8 cellular contexts compared by ENCODE assay signal in the genomic region with DNA sequence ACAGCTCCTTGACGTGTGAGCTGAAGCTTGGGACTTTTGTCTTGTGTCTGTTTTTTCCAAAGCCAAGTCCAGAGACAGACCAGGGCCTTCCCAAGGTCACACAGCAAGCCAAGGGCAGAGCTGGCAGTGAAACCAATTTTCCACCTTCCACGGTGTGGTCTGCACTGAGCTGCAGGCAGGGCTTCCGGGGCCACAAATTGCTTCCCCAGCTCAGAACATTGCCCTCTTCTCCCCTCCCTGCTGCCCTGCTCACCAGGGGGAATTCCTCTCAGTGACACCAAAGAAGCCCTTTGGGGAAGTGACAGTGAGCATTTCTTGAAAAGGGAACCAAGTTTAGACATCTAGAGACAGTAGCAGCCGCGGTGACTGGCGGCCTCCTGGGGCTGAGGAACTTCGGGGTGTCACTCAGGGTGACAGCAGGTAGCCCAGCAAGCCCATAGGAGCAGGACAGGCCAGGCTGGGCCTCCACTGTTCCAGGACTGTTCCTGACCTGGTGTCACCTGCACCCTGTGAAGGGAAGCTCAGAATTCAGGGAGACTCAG. TPM values are rescaled to one million over a fixed set of nuclear protein-coding genes. Genes with fewer than 3 reads are reported as not detected.
DNase-seq lines count a peak whose midpoint lies in the region; ATAC-seq, FAIRE-seq and TF ChIP-seq lines count a peak whose summit lies in the region.

No MANE protein-coding gene starts in this region.

- no TSS peak for BruUV-seq in GM12878 (replicated peaks; lab: Mats Ljungman, UMichigan)

- H3K36me3 ChIP-seq in GM12878 (ENCODE audit: control insufficient read depth in 2 of 2, insufficient read depth in 2 of 2, low read length in 1 of 2): no peaks in the 10 kb centered on the region
- H3K36me3 ChIP-seq in osteoblast (ENCODE audit: insufficient read depth, low read length): no peaks in the 10 kb centered on the region

- intact Hi-C loops in GM12878 (cut with micrococcal nuclease; ENCODE audit: unreplicated experiment): loop anchor here (1.0 to 10.0 kb wide), 5 partner anchors 208 to 1891 kb away; a partner anchor contains a TSS

- peak in 4 of 5 experiments; percentile 33 to 84 (median 64) for DNase-seq in T-helper 2 cell
- peak; percentile 94 for DNase-seq in GM12878 (ENCODE audit: low read depth, low spot score)
- peak; percentile 27 for DNase-seq in osteoblast (ENCODE audit: insufficient read length, low spot score, missing footprints)
- DNase-seq in iPS-NIHi7 (ENCODE audit: extremely low spot score): no peak
- no peak for DNase-seq in NCI-H1105 treated with DMSO at 0.1 percent for 48 hours (lab: John Stamatoyannopoulos, UW)
- no peak for DNase-seq in SHP77 treated with DMSO at 0.1 percent for 48 hours (lab: John Stamatoyannopoulos, UW)

- H2AFZ ChIP-seq in GM12878 (ENCODE audit: control insufficient read depth, low read depth, low read length) (no peak overlapping the region; the same call in 1 of the 2 replicates), osteoblast (ENCODE audit: low read length) (no peak overlapping the region)

- H4K20me1 ChIP-seq in GM12878 (ENCODE audit: control insufficient read depth, insufficient read depth): no peaks in the 10 kb centered on the region
- no peaks in the 10 kb centered on the region for H4K20me1 ChIP-seq in osteoblast (ENCODE audit: insufficient read depth, low read length)

- TF ChIP-seq EP300 in GM12878 (IDR thresholded peaks at IDR 0.05; ENCODE audit: borderline replicate concordance in 1 of 2, control insufficient read depth in 1 of 2, low read depth in 2 of 2, low read length in 2 of 2): peak; percentile 62 to 83; a peak in 3 of 4 replicates

- peak overlapping the region; percentile 66 for H3K9ac ChIP-seq in GM12878 (ENCODE audit: control insufficient read depth, insufficient read depth, low read length)

- no peak for TF ChIP-seq CTCF in GM12878 (IDR thresholded peaks at IDR 0.05 in 2 of 3, conservative IDR thresholded peaks at IDR 0.05 in 1 of 3; ENCODE audit: control insufficient read depth in 2 of 3, extremely low read depth in 1 of 3, insufficient read depth in 1 of 3, low read depth in 3 of 3, low read length in 3 of 3)
- TF ChIP-seq CTCF in osteoblast (IDR thresholded peaks at IDR 0.05; ENCODE audit: extremely low read depth, low read depth, low read length): no peak

- ATAC-seq in HG03139 (IDR thresholded peaks at IDR 0.05; ENCODE audit: unreplicated experiment) (peak; percentile 42), GM12878 (peak; percentile 72)

- TF ChIP-seq POLR2A in GM19193 (IDR thresholded peaks at IDR 0.05; ENCODE audit: extremely low read depth, insufficient read depth, insufficient read length) (peak; percentile 76), GM12878 (IDR thresholded peaks at IDR 0.05; ENCODE audit: low read depth, low read length) (peak; percentile 73)

- no peak for TF ChIP-seq RAD21 in GM12878 (IDR thresholded peaks at IDR 0.05; ENCODE audit: insufficient read depth, low read depth, low read length)

- CTCF ChIA-PET in GM12878 (lab: Yijun Ruan, JAX): interaction anchor here (0.7 to 16.0 kb wide), 24 partner anchors 7 to 620 kb away, joined by 3 to 503 read pairs (median 4); a partner anchor contains a TSS

- H3K79me2 ChIP-seq in GM12878 (ENCODE audit: control insufficient read depth, insufficient read depth, low read length) (peaks cover 2% of the 10 kb centered on the region; the same call in 1 of the 2 replicates), osteoblast (ENCODE audit: insufficient read depth, low read length) (no peaks in the 10 kb centered on the region)

- H3K27me3 ChIP-seq in GM12878 (replicated peaks in 1 of 2; ENCODE audit: control insufficient read depth in 2 of 2, insufficient read depth in 2 of 2, low read length in 1 of 2) (no peaks in the 10 kb centered on the region), osteoblast (ENCODE audit: insufficient read depth, low read length) (no peaks in the 10 kb centered on the region)

- in situ Hi-C loops in GM12878 (cut with MboI): no loop called here

- H3K4me3 ChIP-seq in GM12878: peak overlapping the region; percentile 34; the same call in 1 of the 2 replicates
- H3K4me3 ChIP-seq in osteoblast (ENCODE audit: insufficient read depth, low read length): no peak overlapping the region

- no peaks in the 10 kb centered on the region for H3K9me3 ChIP-seq in GM12878 (replicated peaks; ENCODE audit: control insufficient read depth, insufficient read depth, low read length)
- H3K9me3 ChIP-seq in osteoblast (ENCODE audit: low read depth, low read length): no peaks in the 10 kb centered on the region

- POLR2A ChIA-PET in GM12878 (lab: Charles Lee): interaction anchor here (0.5 to 4.8 kb wide), 15 partner anchors 7 to 636 kb away, joined by 3 to 47 read pairs (median 5); a partner anchor contains a TSS

- peak; percentile 85 for FAIRE-seq in GM12878 (lab: Jason Lieb, UNC)

- peak overlapping the region; percentile 87 for H3K27ac ChIP-seq in GM12878 (ENCODE audit: control insufficient read depth, insufficient read depth)
- no peak overlapping the region for H3K27ac ChIP-seq in osteoblast (ENCODE audit: low read depth, low read length)

- RAD21 ChIA-PET in GM12878 (lab: Charles Lee; ENCODE audit: unreplicated experiment): interaction anchor here (0.8 to 22.6 kb wide), 27 partner anchors 9 to 634 kb away, joined by 3 to 393 read pairs (median 6); a partner anchor contains a TSS

- H3K4me1 ChIP-seq in GM12878 (ENCODE audit: control insufficient read depth, insufficient read depth, low read length) (peaks cover 55% of the 10 kb centered on the region), osteoblast (ENCODE audit: insufficient read depth, low read length) (no peaks in the 10 kb centered on the region)

- under 1% methylated on average over 7 of the region's 7 CpGs for WGBS in GM12878 (ENCODE audit: insufficient coverage, insufficient replicate concordance, low lambda C conversion rate, missing lambda C conversion rate)

- peak overlapping the region; percentile 90 for H3K4me2 ChIP-seq in GM12878 (ENCODE audit: control insufficient read depth, insufficient read depth)
- H3K4me2 ChIP-seq in osteoblast (ENCODE audit: insufficient read depth, low read length): no peak overlapping the region

- SMC1A ChIA-PET in GM12878 (lab: Charles Lee; ENCODE audit: uncharacterized antibody, unreplicated experiment): interaction anchor here (0.7 to 11.7 kb wide), 26 partner anchors 10 to 389 kb away, joined by 3 to 318 read pairs (median 4); a partner anchor contains a TSS

TF ChIP-seq in GM12878, 131 proteins besides CTCF, POLR2A, EP300 and RAD21 (continues in another document):
- TF ChIP-seq NFXL1 (IDR thresholded peaks at IDR 0.05; ENCODE audit: borderline replicate concordance) (0 out of 2 replicates have a peak, but pooled peaks have one; percentile 43), EGR1 (IDR thresholded peaks at IDR 0.05; ENCODE audit: borderline replicate concordance in 1 of 2, low read depth in 2 of 2, low read length in 2 of 2) (peak in 1 of 2 experiments; percentile 8; a peak in 1 of 3 replicates), CEBPB (IDR thresholded peaks at IDR 0.05; ENCODE audit: borderline replicate concordance in 1 of 2, low read depth in 2 of 2, low read length in 2 of 2) (no peak)
- TF ChIP-seq, protein P1, sequence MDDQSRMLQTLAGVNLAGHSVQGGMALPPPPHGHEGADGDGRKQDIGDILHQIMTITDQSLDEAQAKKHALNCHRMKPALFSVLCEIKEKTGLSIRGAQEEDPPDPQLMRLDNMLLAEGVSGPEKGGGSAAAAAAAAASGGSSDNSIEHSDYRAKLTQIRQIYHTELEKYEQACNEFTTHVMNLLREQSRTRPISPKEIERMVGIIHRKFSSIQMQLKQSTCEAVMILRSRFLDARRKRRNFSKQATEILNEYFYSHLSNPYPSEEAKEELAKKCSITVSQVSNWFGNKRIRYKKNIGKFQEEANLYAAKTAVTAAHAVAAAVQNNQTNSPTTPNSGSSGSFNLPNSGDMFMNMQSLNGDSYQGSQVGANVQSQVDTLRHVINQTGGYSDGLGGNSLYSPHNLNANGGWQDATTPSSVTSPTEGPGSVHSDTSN (IDR thresholded peaks at IDR 0.05; ENCODE audit: insufficient replicate concordance, low read depth, low read length): peak; percentile 92

RNA-seq across cellular contexts. Expression of a gene that starts 9.2 kb away (rescaled TPM):
- 0.56 and 0.64 TPM in 2 replicates for total RNA-seq in GM12878 (2013; cell fraction: nucleolus; rRNA removed)
- 3.6 and 3.8 TPM in 2 replicates for total RNA-seq in GM12878 (2014; rRNA removed)
- 1.2 and 1.5 TPM in 2 replicates for total RNA-seq in GM12878 (2014; rRNA removed; fragmentation: Illumina TruSeq; extraction: Trizol)
- total RNA-seq in GM12878 (2021): 1.8 and 2.0 TPM in 2 replicates
- polyA plus RNA-seq in GM12878 (2011; ENCODE audit: low read depth): 3.6 TPM
- polyA plus RNA-seq in GM12878 (2011; rRNA removed): 3.2 and 4.5 TPM in 2 replicates
- 9.8 TPM in 2 replicates for polyA plus RNA-seq in GM12878 (2011; cell fraction: cytosol; rRNA removed)
- 2.4 and 8.4 TPM in 2 replicates for polyA plus RNA-seq in GM12878 (2011; cell fraction: nucleus; rRNA removed)
- 4.5 and 6.7 TPM in 2 replicates for polyA plus RNA-seq in GM12878 (2012)
- polyA plus RNA-seq in GM12878 (2014; fragmentation: Illumina TruSeq; extraction: Trizol): 1.9 TPM in 1 of 2 replicates, not detected in the other
- polyA plus RNA-seq in GM12878 (2014; fragmentation: Nextera tagmentation; extraction: Ambion mirVana): 1 to 10 TPM; 1.6 to 1.9 TPM
- polyA plus RNA-seq in GM12878 (2014; rRNA removed): 2.0 and 2.9 TPM in 2 replicates
- polyA plus RNA-seq in GM12878 (2016; fragmentation: Nextera tagmentation; extraction: Ambion mirVana): 1 to 10 TPM; 3.3 to 4.1 TPM
- 2.9 and 5.7 TPM in 2 replicates for polyA minus RNA-seq in GM12878 (2011; rRNA and poly(A)+ RNA removed)
- not detected in 2 replicates for polyA minus RNA-seq in GM12878 (2011; cell fraction: cytosol; rRNA and poly(A)+ RNA removed)
- 1.5 and 1.9 TPM in 2 replicates for polyA minus RNA-seq in GM12878 (2011; cell fraction: nucleus; rRNA and poly(A)+ RNA removed)
- total RNA-seq in osteoblast: not detected in 2 replicates

RNA-seq across cellular contexts. Expression of a gene that starts 18.3 kb away (rescaled TPM):
- total RNA-seq in GM12878 (2013; cell fraction: nucleolus; rRNA removed): 0.48 and 1.6 TPM in 2 replicates
- 0.06 and 0.11 TPM in 2 replicates for total RNA-seq in GM12878 (2014; rRNA removed)
- 0.05 and 0.09 TPM in 2 replicates for total RNA-seq in GM12878 (2014; rRNA removed; fragmentation: Illumina TruSeq; extraction: Trizol)
- 0.13 TPM in 2 replicates for total RNA-seq in GM12878 (2021)
- 0.03 TPM for polyA plus RNA-seq in GM12878 (2011; ENCODE audit: low read depth)
- polyA plus RNA-seq in GM12878 (2011; rRNA removed): 0.18 and 0.20 TPM in 2 replicates
- polyA plus RNA-seq in GM12878 (2011; cell fraction: cytosol; rRNA removed): 0.39 and 0.47 TPM in 2 replicates
- polyA plus RNA-seq in GM12878 (2011; cell fraction: nucleus; rRNA removed): 1.5 TPM in 2 replicates
- 0.15 and 0.39 TPM in 2 replicates for polyA plus RNA-seq in GM12878 (2012)
- 0.06 and 0.11 TPM in 2 replicates for polyA plus RNA-seq in GM12878 (2014; fragmentation: Illumina TruSeq; extraction: Trizol)
- under 1 TPM in 1 of 2 experiments, not detected in 1; 0.03 TPM for polyA plus RNA-seq in GM12878 (2014; fragmentation: Nextera tagmentation; extraction: Ambion mirVana)
- polyA plus RNA-seq in GM12878 (2014; rRNA removed): 0.06 and 0.10 TPM in 2 replicates
- under 1 TPM; 0.03 TPM for polyA plus RNA-seq in GM12878 (2016; fragmentation: Nextera tagmentation; extraction: Ambion mirVana)
- 0.26 and 0.80 TPM in 2 replicates for polyA minus RNA-seq in GM12878 (2011; rRNA and poly(A)+ RNA removed)
- polyA minus RNA-seq in GM12878 (2011; cell fraction: cytosol; rRNA and poly(A)+ RNA removed): 0.27 TPM in 1 of 2 replicates, not detected in the other
- polyA minus RNA-seq in GM12878 (2011; cell fraction: nucleus; rRNA and poly(A)+ RNA removed): 2.3 and 3.7 TPM in 2 replicates
- not detected in 2 replicates for total RNA-seq in osteoblast

Comparison
In these comparisons a context has a peak if more than half of its experiments do, and no peak if none do; other contexts are left out.
1. DNase-seq: peak in T-helper 2 cell (4 of 5), GM12878 (single experiment) and osteoblast (single experiment); none in iPS-NIHi7 (single experiment), NCI-H1105 treated with DMSO at 0.1 percent for 48 hours (single experiment) and SHP77 treated with DMSO at 0.1 percent for 48 hours (single experiment).